In the genomic region with DNA sequence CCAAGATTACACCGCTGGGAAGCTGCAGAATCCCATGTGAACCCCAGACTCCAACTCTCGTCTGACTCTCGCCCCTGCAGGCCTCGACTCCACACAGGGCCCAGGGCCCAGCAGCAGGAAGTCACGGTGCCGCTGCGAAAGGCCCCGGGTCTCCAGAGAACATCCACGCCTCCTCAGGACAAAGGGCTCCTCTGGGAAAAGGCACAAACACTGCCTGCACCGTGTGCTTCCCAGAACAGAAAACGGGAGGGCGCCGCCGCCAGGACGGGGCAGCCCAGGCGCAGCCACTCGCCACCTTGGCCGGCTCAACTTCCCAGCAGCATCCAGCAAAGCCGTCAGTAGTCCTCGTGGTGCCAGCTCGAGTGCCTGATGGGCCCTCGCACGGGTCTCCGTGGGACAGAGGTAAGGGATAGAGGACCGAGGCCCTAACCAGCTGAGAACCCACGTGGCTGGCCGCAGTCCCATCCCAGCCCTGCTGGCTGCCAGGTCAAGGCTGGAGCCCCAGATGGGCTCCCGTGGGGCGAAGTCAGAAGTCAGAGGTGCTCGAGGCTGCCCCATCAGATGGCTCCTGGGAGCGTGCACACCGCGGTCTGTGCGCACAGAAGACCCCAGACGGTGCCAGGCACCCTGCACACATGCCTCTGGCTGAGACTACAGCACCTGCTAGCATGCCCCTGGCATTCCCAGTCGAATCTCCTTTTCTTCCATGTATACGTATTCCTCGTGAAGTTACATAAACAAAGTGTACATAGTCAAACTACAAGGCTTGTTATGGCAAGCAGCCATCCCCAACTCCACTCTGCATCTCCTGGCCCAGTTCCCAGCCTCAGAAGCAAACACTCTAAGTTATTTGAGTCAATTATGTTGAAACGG, we compare ENCODE assay signal across 1 cellular context.
TF ChIP-seq lines count a peak whose summit lies in the region.

No MANE protein-coding gene starts in this region.

TF ChIP-seq in HepG2, 621 proteins besides CTCF, POLR2A, EP300 and RAD21 (continued from another document):
- TF ChIP-seq HNF1A (IDR thresholded peaks at IDR 0.05; ENCODE audit: low read depth) (no peak), HNF1A (CRISPR knock-in tag; IDR thresholded peaks at IDR 0.05; ENCODE audit: borderline replicate concordance) (no peak), MXD4 (CRISPR knock-in tag; IDR thresholded peaks at IDR 0.05) (no peak), ZNF530 (CRISPR knock-in tag; IDR thresholded peaks at IDR 0.05; ENCODE audit: low read depth) (no peak), FOXO1 (CRISPR knock-in tag; IDR thresholded peaks at IDR 0.05) (peak; percentile 53; the same call in 1 of the 2 replicates), RARA (CRISPR knock-in tag; IDR thresholded peaks at IDR 0.05) (peak; percentile 67), SIX4 (CRISPR knock-in tag; IDR thresholded peaks at IDR 0.05) (no peak), ATF7 (IDR thresholded peaks at IDR 0.05) (no peak), ATF7 (CRISPR knock-in tag; IDR thresholded peaks at IDR 0.05) (no peak), PRMT3 (CRISPR knock-in tag; IDR thresholded peaks at IDR 0.05; ENCODE audit: borderline replicate concordance, low read depth) (no peak), ETS1 (CRISPR knock-in tag; IDR thresholded peaks at IDR 0.05) (no peak)
- TF ChIP-seq, protein P1, sequence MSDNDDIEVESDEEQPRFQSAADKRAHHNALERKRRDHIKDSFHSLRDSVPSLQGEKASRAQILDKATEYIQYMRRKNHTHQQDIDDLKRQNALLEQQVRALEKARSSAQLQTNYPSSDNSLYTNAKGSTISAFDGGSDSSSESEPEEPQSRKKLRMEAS (IDR thresholded peaks at IDR 0.05) = peak; percentile 5; the same call in 1 of the 2 replicates
- TF ChIP-seq, protein P2, sequence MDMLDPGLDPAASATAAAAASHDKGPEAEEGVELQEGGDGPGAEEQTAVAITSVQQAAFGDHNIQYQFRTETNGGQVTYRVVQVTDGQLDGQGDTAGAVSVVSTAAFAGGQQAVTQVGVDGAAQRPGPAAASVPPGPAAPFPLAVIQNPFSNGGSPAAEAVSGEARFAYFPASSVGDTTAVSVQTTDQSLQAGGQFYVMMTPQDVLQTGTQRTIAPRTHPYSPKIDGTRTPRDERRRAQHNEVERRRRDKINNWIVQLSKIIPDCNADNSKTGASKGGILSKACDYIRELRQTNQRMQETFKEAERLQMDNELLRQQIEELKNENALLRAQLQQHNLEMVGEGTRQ (IDR thresholded peaks at IDR 0.05; ENCODE audit: low read depth, low read length) = no peak
- TF ChIP-seq, protein P2 (CRISPR knock-in tag; IDR thresholded peaks at IDR 0.05; ENCODE audit: borderline replicate concordance) = no peak
TF ChIP-seq in HepG2: peak in this region for 47.
